ENCODE assay signal across 11 cellular contexts in the genomic region with DNA sequence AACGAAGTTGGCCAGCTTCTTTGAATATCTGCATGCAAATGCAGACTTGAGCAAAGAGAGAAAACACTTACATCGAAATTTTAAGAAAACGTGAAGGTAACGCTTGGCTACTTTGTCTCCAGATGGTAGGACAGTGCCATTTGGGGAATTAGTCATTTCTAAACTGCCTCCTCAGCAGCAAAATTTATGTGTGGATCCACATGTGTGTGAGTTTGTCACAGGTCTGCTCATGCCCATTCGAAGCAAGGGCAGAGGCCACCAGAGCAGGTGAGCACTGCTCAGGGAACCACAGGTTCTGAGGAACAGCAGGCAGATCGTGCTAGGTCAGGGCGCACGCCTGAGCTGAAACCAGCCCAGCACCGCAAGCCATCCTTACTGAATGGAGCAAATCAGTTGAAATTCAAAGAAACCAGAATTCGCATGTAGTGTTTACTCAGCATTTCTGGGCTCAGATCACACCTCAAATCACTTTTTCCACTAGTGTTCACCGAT.
DNase-seq lines count a peak whose midpoint lies in the region; ATAC-seq and TF ChIP-seq lines count a peak whose summit lies in the region.
"Had no signal": no experiment of that assay in that cellular context is flagged by ENCODE, and none has a peak within 500 bp of the region (broad histone marks: within the 10 kb centered on the region; RNA-seq: fewer than 3 reads in every experiment).

No MANE protein-coding gene starts in this region.

- TF ChIP-seq CTCF in WTC11 (IDR thresholded peaks at IDR 0.05): no peak
- no peak for TF ChIP-seq CTCF in PC-3 (conservative IDR thresholded peaks at IDR 0.05; ENCODE audit: low read depth, low read length)

- no peaks in the 10 kb centered on the region for H3K27me3 ChIP-seq in PC-3 (ENCODE audit: low read length)
- H3K27me3 ChIP-seq: neural progenitor cell had no signal

- no peaks in the 10 kb centered on the region for H3K9me3 ChIP-seq in PC-3 (ENCODE audit: low read length)

- no peak overlapping the region for H3K4me2 ChIP-seq in PC-3 (ENCODE audit: low read length)
- H3K4me2 ChIP-seq: neural progenitor cell had no signal

- H3K27ac Mint-ChIP-seq in WTC11: peak overlapping the region; percentile 90

- BruUV-seq in PC-3 (replicated peaks; lab: Mats Ljungman, UMichigan): no TSS peak

- H3K27ac ChIP-seq in PC-3 (ENCODE audit: low read length): no peak overlapping the region
- H3K27ac ChIP-seq: neural progenitor cell had no signal

- no peaks in the 10 kb centered on the region for H3K36me3 ChIP-seq in PC-3 (ENCODE audit: low read depth, low read length)
- H3K36me3 ChIP-seq: neural progenitor cell had no signal

- H3K4me3 ChIP-seq in PC-3 (ENCODE audit: low read length): no peak overlapping the region
- H3K4me3 ChIP-seq: neural progenitor cell had no signal

- H3K9me2 ChIP-seq in PC-3 (replicated peaks; ENCODE audit: low read length): no peaks in the 10 kb centered on the region

- no peak overlapping the region for H3K9ac ChIP-seq in PC-3 (ENCODE audit: low read length)
- H3K9ac ChIP-seq: neural progenitor cell had no signal

- CTCF ChIA-PET in WTC11 (lab: Charles Lee): interaction anchor here (1.1 kb wide), 1 partner anchor 196 kb away, joined by 4 read pairs; no protein-coding TSS in a partner anchor
- CTCF ChIA-PET in PC-3 (lab: Charles Lee): no interaction called here

- DNase-seq in WTC11 (ENCODE audit: low spot score) (no peak), PC-3 (no peak), NCI-H526 (lab: John Stamatoyannopoulos, UW) (no peak), NCI-H2029 treated with DMSO at 0.1 percent for 48 hours (lab: John Stamatoyannopoulos, UW) (no peak), Right ventricle myocardium superior (no peak)
- peak; percentile 38 to 44 for DNase-seq in stimulated activated CD4-positive, alpha-beta T cell treated with anti-CD3 and anti-CD28 coated beads, Interleukin-4, amount 100 ng/mL, for 48 hours (ENCODE audit: low read depth in 2 of 2)
- DNase-seq: aorta; stimulated activated naive CD4-positive, alpha-beta T cell treated with Interleukin-2 at 50 U/mL for 16 hours had no signal

- POLR2A ChIA-PET in WTC11 (lab: Charles Lee) (no interaction called here), PC-3 (lab: Charles Lee; ENCODE audit: unreplicated experiment) (no interaction called here)

- H3K4me1 Mint-ChIP-seq in WTC11: no peaks in the 10 kb centered on the region

- H3K36me3 Mint-ChIP-seq in WTC11: no peaks in the 10 kb centered on the region

- H3K27me3 Mint-ChIP-seq in WTC11 (ENCODE audit: low read depth): no peaks in the 10 kb centered on the region

- no peaks in the 10 kb centered on the region for H3F3A ChIP-seq in PC-3 (ENCODE audit: low read length, unreplicated experiment)

- H2AFZ ChIP-seq in PC-3 (ENCODE audit: low read length): no peak overlapping the region
- H2AFZ ChIP-seq: neural progenitor cell had no signal

- H3K4me1 ChIP-seq in PC-3 (ENCODE audit: insufficient read depth, low read length): peaks cover 4% of the 10 kb centered on the region; the same call in 1 of the 2 replicates
- H3K4me1 ChIP-seq: neural progenitor cell had no signal

- H3K9me3 Mint-ChIP-seq in WTC11: no peaks in the 10 kb centered on the region
- H3K9me3 Mint-ChIP-seq: neural progenitor cell had no signal

- H3K79me2 ChIP-seq in PC-3 (ENCODE audit: low read length): no peaks in the 10 kb centered on the region

- H3K4me3 Mint-ChIP-seq in WTC11: no peak overlapping the region
- H3K4me3 Mint-ChIP-seq: neural progenitor cell had no signal

- ATAC-seq in GM18907 (IDR thresholded peaks at IDR 0.05; ENCODE audit: unreplicated experiment): peak; percentile 59
- peak; percentile 47 for ATAC-seq in HG02588 (IDR thresholded peaks at IDR 0.05; ENCODE audit: unreplicated experiment)
- no peak for ATAC-seq in WTC11
- no peak for ATAC-seq in PC-3
- no peak for ATAC-seq in Right ventricle myocardium superior (ENCODE audit: poor library complexity)

- H4K20me1 ChIP-seq in PC-3 (ENCODE audit: low read length): no peaks in the 10 kb centered on the region

- intact Hi-C loops in PC-3 (cut with micrococcal nuclease) (no loop called here), Right ventricle myocardium superior (cut with DNase I) (no loop called here)

TF ChIP-seq in WTC11, 78 proteins besides CTCF, POLR2A, EP300 and RAD21:
- TF ChIP-seq ZNF671 (CRISPR knock-in tag; IDR thresholded peaks at IDR 0.05) (no peak), NR1H2 (CRISPR knock-in tag; IDR thresholded peaks at IDR 0.05) (no peak), ZNF512 (CRISPR knock-in tag; IDR thresholded peaks at IDR 0.05; ENCODE audit: borderline replicate concordance) (no peak), CDX4 (CRISPR knock-in tag; IDR thresholded peaks at IDR 0.05; ENCODE audit: borderline replicate concordance) (no peak), NFYB (CRISPR knock-in tag; conservative IDR thresholded peaks at IDR 0.05; ENCODE audit: low read depth) (no peak), ZNF396 (CRISPR knock-in tag; IDR thresholded peaks at IDR 0.05; ENCODE audit: borderline replicate concordance) (no peak), SMAD4 (CRISPR knock-in tag; IDR thresholded peaks at IDR 0.05) (no peak), ATF6 (CRISPR knock-in tag; IDR thresholded peaks at IDR 0.05) (no peak), EMX1 (CRISPR knock-in tag; IDR thresholded peaks at IDR 0.05) (no peak)
- TF ChIP-seq, protein P1, sequence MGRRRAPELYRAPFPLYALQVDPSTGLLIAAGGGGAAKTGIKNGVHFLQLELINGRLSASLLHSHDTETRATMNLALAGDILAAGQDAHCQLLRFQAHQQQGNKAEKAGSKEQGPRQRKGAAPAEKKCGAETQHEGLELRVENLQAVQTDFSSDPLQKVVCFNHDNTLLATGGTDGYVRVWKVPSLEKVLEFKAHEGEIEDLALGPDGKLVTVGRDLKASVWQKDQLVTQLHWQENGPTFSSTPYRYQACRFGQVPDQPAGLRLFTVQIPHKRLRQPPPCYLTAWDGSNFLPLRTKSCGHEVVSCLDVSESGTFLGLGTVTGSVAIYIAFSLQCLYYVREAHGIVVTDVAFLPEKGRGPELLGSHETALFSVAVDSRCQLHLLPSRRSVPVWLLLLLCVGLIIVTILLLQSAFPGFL (CRISPR knock-in tag; IDR thresholded peaks at IDR 0.05; ENCODE audit: borderline replicate concordance): no peak
- TF ChIP-seq, protein P2, sequence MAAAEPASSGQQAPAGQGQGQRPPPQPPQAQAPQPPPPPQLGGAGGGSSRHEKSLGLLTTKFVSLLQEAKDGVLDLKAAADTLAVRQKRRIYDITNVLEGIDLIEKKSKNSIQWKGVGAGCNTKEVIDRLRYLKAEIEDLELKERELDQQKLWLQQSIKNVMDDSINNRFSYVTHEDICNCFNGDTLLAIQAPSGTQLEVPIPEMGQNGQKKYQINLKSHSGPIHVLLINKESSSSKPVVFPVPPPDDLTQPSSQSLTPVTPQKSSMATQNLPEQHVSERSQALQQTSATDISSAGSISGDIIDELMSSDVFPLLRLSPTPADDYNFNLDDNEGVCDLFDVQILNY (CRISPR knock-in tag; IDR thresholded peaks at IDR 0.05): no peak
- TF ChIP-seq, protein P3, sequence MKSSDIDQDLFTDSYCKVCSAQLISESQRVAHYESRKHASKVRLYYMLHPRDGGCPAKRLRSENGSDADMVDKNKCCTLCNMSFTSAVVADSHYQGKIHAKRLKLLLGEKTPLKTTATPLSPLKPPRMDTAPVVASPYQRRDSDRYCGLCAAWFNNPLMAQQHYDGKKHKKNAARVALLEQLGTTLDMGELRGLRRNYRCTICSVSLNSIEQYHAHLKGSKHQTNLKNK (CRISPR knock-in tag; IDR thresholded peaks at IDR 0.05): no peak
TF ChIP-seq in WTC11: peak in this region for 0.

Comparison
In these comparisons a context has a peak if more than half of its experiments do, and no peak if none do; other contexts are left out.
1. ATAC-seq: peak in GM18907 (single experiment) and HG02588 (single experiment); none in WTC11 (single experiment), PC-3 (single experiment) and Right ventricle myocardium superior (single experiment).
2. DNase-seq: peak in stimulated activated CD4-positive, alpha-beta T cell treated with anti-CD3 and anti-CD28 coated beads, Interleukin-4, amount 100 ng/mL, for 48 hours (2 of 2); none in WTC11 (single experiment), PC-3 (single experiment), NCI-H526 (0 of 2), NCI-H2029 treated with DMSO at 0.1 percent for 48 hours (single experiment) and Right ventricle myocardium superior (single experiment).